1 cellular context compared by ENCODE assay signal in genomic region chr9:92762196-92762595, GRCh38.
TF ChIP-seq lines count a peak whose summit lies in the region.

No MANE protein-coding gene starts in this region.

TF ChIP-seq in A549, 52 proteins besides CTCF, POLR2A, EP300 and RAD21 (continued from another document):
- no peak for TF ChIP-seq BCL3 (IDR thresholded peaks at IDR 0.05)
- TF ChIP-seq NPAS2 (CRISPR knock-in tag; IDR thresholded peaks at IDR 0.05; ENCODE audit: borderline replicate concordance), result no peak
- no peak for TF ChIP-seq REST (IDR thresholded peaks at IDR 0.05)
- TF ChIP-seq HMGXB4 (CRISPR knock-in tag; IDR thresholded peaks at IDR 0.05; ENCODE audit: borderline replicate concordance), result no peak
